In genomic region chr1:233679030-233679429, GRCh38 we compare ENCODE assay signal across 21 cellular contexts.
"Had no signal": no experiment of that assay in that cellular context is flagged by ENCODE, and none has a peak within 500 bp of the region (broad histone marks: within the 10 kb centered on the region; RNA-seq: fewer than 3 reads in every experiment).

No MANE protein-coding gene starts in this region.

- H3K27me3 ChIP-seq: adrenal gland, breast epithelium, gastroesophageal sphincter, heart left ventricle, ovary, right lobe of liver, suprapubic skin, transverse colon had no signal

- H3K27ac ChIP-seq: adrenal gland, breast epithelium, coronary artery, gastroesophageal sphincter, ovary, right lobe of liver, suprapubic skin, transverse colon had no signal

- H3K36me3 Mint-ChIP-seq: activated naive CD4-positive, alpha-beta T cell treated with anti-CD3 and anti-CD28 coated beads, Interleukin-2, amount 50 U/mL, for 72 hours; naive thymus-derived CD4-positive, alpha-beta T cell had no signal

- H3K4me1 Mint-ChIP-seq: naive thymus-derived CD4-positive, alpha-beta T cell; stimulated activated naive CD8-positive, alpha-beta T cell treated with anti-CD3 and anti-CD28 coated beads, Interleukin-15, amount 100 ng/mL, for 72 hours had no signal

- H3K4me3 Mint-ChIP-seq: activated T-cell treated with anti-CD3 and anti-CD28 coated beads, Interleukin-2, amount 50 U/mL, for 72 hours; naive thymus-derived CD4-positive, alpha-beta T cell; stimulated activated naive CD8-positive, alpha-beta T cell treated with anti-CD3 and anti-CD28 coated beads, Interleukin-15, amount 100 ng/mL, for 72 hours had no signal

- H3K36me3 ChIP-seq: adrenal gland, breast epithelium, gastroesophageal sphincter, heart left ventricle, ovary, right lobe of liver, suprapubic skin, transverse colon had no signal

- H3K4me1 ChIP-seq: adrenal gland, breast epithelium, gastroesophageal sphincter, suprapubic skin, transverse colon had no signal

- H3K27ac Mint-ChIP-seq: activated naive CD4-positive, alpha-beta T cell treated with anti-CD3 and anti-CD28 coated beads, Interleukin-2, amount 50 U/mL, for 72 hours; activated T-cell treated with anti-CD3 and anti-CD28 coated beads, Interleukin-2, amount 50 U/mL, for 72 hours; naive thymus-derived CD4-positive, alpha-beta T cell; stimulated activated naive CD8-positive, alpha-beta T cell treated with anti-CD3 and anti-CD28 coated beads, Interleukin-15, amount 100 ng/mL, for 72 hours had no signal

- FAIRE-seq: astrocyte, small intestine had no signal

- DNase-seq: activated CD4-positive, alpha-beta T cell treated with anti-CD3 and anti-CD28 coated beads for 1 hour; activated CD4-positive, alpha-beta T cell treated with anti-CD3 and anti-CD28 coated beads, Interleukin-2, amount 50 U/mL, for 4 hours; activated gamma-delta T cell treated with Interleukin-2 at 50 U/mL for 16 hours; activated T-cell treated with anti-CD3 and anti-CD28 coated beads, Interleukin-2, amount 50 U/mL, for 72 hours; heart left ventricle; naive thymus-derived CD4-positive, alpha-beta T cell; ovary; right lobe of liver; small intestine; stimulated activated CD4-positive, alpha-beta T cell treated with anti-CD3 and anti-CD28 coated beads, Interleukin-15, amount 100 ng/mL, for 24 hours; stimulated activated CD4-positive, alpha-beta T cell treated with anti-CD3 and anti-CD28 coated beads, Interleukin-2, amount 100 ng/mL, for 48 hours; stimulated activated naive CD8-positive, alpha-beta T cell treated with anti-CD3 and anti-CD28 coated beads, Interleukin-15, amount 100 ng/mL, for 72 hours; T1000; transverse colon had no signal

- H3K9me3 ChIP-seq: adrenal gland, breast epithelium, gastroesophageal sphincter, ovary, right lobe of liver, suprapubic skin, transverse colon had no signal

- ATAC-seq: activated naive CD4-positive, alpha-beta T cell treated with anti-CD3 and anti-CD28 coated beads, Interleukin-2, amount 50 U/mL, for 72 hours; activated T-cell treated with anti-CD3 and anti-CD28 coated beads, Interleukin-2, amount 50 U/mL, for 72 hours; gastroesophageal sphincter; heart left ventricle; naive thymus-derived CD4-positive, alpha-beta T cell; right lobe of liver; stimulated activated naive CD8-positive, alpha-beta T cell treated with anti-CD3 and anti-CD28 coated beads, Interleukin-15, amount 100 ng/mL, for 72 hours had no signal

- H3K9me3 Mint-ChIP-seq: activated naive CD4-positive, alpha-beta T cell treated with anti-CD3 and anti-CD28 coated beads, Interleukin-2, amount 50 U/mL, for 72 hours; activated T-cell treated with anti-CD3 and anti-CD28 coated beads, Interleukin-2, amount 50 U/mL, for 72 hours; stimulated activated naive CD8-positive, alpha-beta T cell treated with anti-CD3 and anti-CD28 coated beads, Interleukin-15, amount 100 ng/mL, for 72 hours had no signal

- H3K4me3 ChIP-seq: adrenal gland, breast epithelium, coronary artery, gastroesophageal sphincter, heart left ventricle, ovary, right lobe of liver, suprapubic skin, transverse colon had no signal
